1 cellular context compared by ENCODE assay signal in genomic region chr6:99393698-99394531, GRCh38.
TF ChIP-seq lines count a peak whose summit lies in the region.

A gene with protein sequence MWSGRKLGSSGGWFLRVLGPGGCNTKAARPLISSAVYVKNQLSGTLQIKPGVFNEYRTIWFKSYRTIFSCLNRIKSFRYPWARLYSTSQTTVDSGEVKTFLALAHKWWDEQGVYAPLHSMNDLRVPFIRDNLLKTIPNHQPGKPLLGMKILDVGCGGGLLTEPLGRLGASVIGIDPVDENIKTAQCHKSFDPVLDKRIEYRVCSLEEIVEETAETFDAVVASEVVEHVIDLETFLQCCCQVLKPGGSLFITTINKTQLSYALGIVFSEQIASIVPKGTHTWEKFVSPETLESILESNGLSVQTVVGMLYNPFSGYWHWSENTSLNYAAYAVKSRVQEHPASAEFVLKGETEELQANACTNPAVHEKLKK (minus strand): TSS chr6:99394195. CDS start chr6:99394179, 16 bp downstream.

TF ChIP-seq in HepG2, 621 proteins besides CTCF, POLR2A, EP300 and RAD21 (continued from another document):
- TF ChIP-seq, protein P1, sequence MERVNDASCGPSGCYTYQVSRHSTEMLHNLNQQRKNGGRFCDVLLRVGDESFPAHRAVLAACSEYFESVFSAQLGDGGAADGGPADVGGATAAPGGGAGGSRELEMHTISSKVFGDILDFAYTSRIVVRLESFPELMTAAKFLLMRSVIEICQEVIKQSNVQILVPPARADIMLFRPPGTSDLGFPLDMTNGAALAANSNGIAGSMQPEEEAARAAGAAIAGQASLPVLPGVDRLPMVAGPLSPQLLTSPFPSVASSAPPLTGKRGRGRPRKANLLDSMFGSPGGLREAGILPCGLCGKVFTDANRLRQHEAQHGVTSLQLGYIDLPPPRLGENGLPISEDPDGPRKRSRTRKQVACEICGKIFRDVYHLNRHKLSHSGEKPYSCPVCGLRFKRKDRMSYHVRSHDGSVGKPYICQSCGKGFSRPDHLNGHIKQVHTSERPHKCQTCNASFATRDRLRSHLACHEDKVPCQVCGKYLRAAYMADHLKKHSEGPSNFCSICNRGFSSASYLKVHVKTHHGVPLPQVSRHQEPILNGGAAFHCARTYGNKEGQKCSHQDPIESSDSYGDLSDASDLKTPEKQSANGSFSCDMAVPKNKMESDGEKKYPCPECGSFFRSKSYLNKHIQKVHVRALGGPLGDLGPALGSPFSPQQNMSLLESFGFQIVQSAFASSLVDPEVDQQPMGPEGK (CRISPR knock-in tag; IDR thresholded peaks at IDR 0.05): 0 out of 2 replicates have a peak, but pooled peaks have one; percentile 25
- TF ChIP-seq SYNCRIP (IDR thresholded peaks at IDR 0.05; ENCODE audit: insufficient read depth, low read depth, low read length): no peak
- peak; percentile 85 for TF ChIP-seq ZMYM4 (CRISPR knock-in tag; IDR thresholded peaks at IDR 0.05)
- TF ChIP-seq CENPX (CRISPR knock-in tag; IDR thresholded peaks at IDR 0.05): no peak
- no peak for TF ChIP-seq ZNF296 (CRISPR knock-in tag; conservative IDR thresholded peaks at IDR 0.05)
- 0 out of 2 replicates have a peak, but pooled peaks have one; percentile 61 for TF ChIP-seq ZNF274 (CRISPR knock-in tag; IDR thresholded peaks at IDR 0.05)
- peak; percentile 65; the same call in 1 of the 2 replicates for TF ChIP-seq DMAP1 (CRISPR knock-in tag; IDR thresholded peaks at IDR 0.05)
- TF ChIP-seq YY1 (IDR thresholded peaks at IDR 0.05; ENCODE audit: insufficient read depth, insufficient replicate concordance, low read depth, low read length): peak; percentile 46
- 0 out of 2 replicates have a peak, but pooled peaks have one; percentile 32 for TF ChIP-seq HNF1B (CRISPR knock-in tag; IDR thresholded peaks at IDR 0.05)
- peak; percentile 73 for TF ChIP-seq GATAD1 (CRISPR knock-in tag; IDR thresholded peaks at IDR 0.05)
- TF ChIP-seq RNF219 (CRISPR knock-in tag; IDR thresholded peaks at IDR 0.05): 0 out of 2 replicates have a peak, but pooled peaks have one; percentile 70
- TF ChIP-seq ISL2 (CRISPR knock-in tag; IDR thresholded peaks at IDR 0.05): peak; percentile 59; the same call in 1 of the 2 replicates
- TF ChIP-seq ATAD3A (CRISPR knock-in tag; IDR thresholded peaks at IDR 0.05): no peak
- TF ChIP-seq, protein P2, sequence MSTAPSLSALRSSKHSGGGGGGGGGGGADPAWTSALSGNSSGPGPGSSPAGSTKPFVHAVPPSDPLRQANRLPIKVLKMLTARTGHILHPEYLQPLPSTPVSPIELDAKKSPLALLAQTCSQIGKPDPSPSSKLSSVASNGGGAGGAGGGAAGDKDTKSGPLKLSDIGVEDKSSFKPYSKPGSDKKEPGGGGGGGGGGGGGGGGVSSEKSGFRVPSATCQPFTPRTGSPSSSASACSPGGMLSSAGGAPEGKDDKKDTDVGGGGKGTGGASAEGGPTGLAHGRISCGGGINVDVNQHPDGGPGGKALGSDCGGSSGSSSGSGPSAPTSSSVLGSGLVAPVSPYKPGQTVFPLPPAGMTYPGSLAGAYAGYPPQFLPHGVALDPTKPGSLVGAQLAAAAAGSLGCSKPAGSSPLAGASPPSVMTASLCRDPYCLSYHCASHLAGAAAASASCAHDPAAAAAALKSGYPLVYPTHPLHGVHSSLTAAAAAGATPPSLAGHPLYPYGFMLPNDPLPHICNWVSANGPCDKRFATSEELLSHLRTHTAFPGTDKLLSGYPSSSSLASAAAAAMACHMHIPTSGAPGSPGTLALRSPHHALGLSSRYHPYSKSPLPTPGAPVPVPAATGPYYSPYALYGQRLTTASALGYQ (CRISPR knock-in tag; IDR thresholded peaks at IDR 0.05): 0 out of 2 replicates have a peak, but pooled peaks have one; percentile 37
